In the genomic region with DNA sequence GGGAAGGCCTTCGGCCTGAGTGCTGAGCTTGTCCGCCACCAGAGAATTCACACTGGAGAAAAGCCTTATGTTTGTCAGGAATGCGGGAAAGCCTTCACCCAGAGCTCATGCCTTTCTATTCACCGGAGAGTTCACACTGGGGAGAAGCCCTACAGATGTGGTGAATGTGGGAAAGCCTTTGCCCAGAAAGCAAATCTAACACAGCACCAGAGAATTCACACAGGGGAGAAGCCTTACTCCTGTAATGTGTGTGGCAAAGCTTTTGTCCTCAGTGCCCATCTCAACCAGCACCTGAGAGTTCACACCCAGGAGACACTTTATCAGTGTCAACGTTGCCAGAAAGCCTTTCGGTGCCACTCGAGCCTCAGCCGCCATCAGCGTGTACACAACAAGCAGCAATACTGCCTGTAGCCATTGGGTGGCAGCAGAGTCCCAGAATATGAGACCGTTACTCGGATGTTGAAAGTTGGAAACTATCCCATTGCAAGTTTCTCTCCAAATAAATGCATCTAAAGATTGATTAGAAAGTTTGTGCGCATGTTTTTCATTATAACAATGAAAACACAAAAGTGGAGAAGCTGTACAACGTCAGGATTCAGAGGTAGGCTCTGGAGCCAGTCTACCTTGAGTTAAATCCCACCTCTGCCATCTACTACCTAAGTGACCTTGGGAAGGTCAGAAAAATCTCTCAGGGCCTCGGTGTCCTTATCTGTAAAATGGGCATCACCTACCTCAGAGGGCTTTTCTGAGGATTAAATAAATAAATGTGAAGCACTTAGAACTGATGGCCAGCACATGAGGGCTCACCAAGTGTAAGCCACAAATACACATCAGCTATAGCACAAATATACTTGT, we compare ENCODE assay signal across 8 cellular contexts. TPM values are rescaled to one million over a fixed set of nuclear protein-coding genes. Genes with fewer than 3 reads are reported as not detected.
DNase-seq lines count a peak whose midpoint lies in the region; ATAC-seq and TF ChIP-seq lines count a peak whose summit lies in the region.

No MANE protein-coding gene starts in this region.

- DNase-seq in DMS53 treated with DMSO at 0.1 percent for 48 hours (lab: John Stamatoyannopoulos, UW; ENCODE audit: unreplicated experiment) (peak; percentile 18), NCI-H1105 treated with DMSO at 0.1 percent for 48 hours (lab: John Stamatoyannopoulos, UW) (peak; percentile 54), heart left ventricle (peak in 3 of 5 donors; percentile 28 to 53 (median 45)), spleen (no peak), HuH-7 (ENCODE audit: low spot score) (no peak), GM19238 (ENCODE audit: insufficient read length, low spot score) (no peak)
- DNase-seq in activated T-cell treated with anti-CD3 and anti-CD28 coated beads, Interleukin-2, amount 50 U/mL, for 48 hours: peak; percentile 74 to 78

- H3K27me3 ChIP-seq in heart left ventricle: no peaks in the 10 kb centered on the region
- peaks cover 0 to 12% (median 0%) of the 10 kb centered on the region in 7 donors for H3K27me3 ChIP-seq in spleen (replicated peaks in 1 of 7)

- peak; percentile 39 to 86 (median 57) for TF ChIP-seq CTCF in heart left ventricle (IDR thresholded peaks at IDR 0.05)
- TF ChIP-seq CTCF in spleen (IDR thresholded peaks at IDR 0.05 in 8 of 11, conservative IDR thresholded peaks at IDR 0.05 in 3 of 11): peak; percentile 43 to 82 (median 63)

- H3K4me1 ChIP-seq in heart left ventricle (peaks cover 0 to 16% (median 4%) of the 10 kb centered on the region in 12 donors), spleen (peaks cover 8 to 21% (median 14%) of the 10 kb centered on the region in 6 donors)

- WGBS in heart left ventricle, 4 donors: 69 to 74% (median 73%) methylated on average over 13 to 14 of the region's 14 CpGs
- WGBS in spleen, 5 donors: 78 to 90% (median 83%) methylated on average over 14 of the region's 14 CpGs

- no peak for TF ChIP-seq POLR2A in heart left ventricle (IDR thresholded peaks at IDR 0.05)
- no peak for TF ChIP-seq POLR2A in spleen (IDR thresholded peaks at IDR 0.05)

- H3K4me3 ChIP-seq in heart left ventricle (no peak overlapping the region), spleen (no peak overlapping the region)

- ATAC-seq in heart left ventricle: no peak
- no peak for ATAC-seq in HG02798 (IDR thresholded peaks at IDR 0.05; ENCODE audit: poor library complexity, unreplicated experiment)

- peaks cover 0 to 52% (median 30%) of the 10 kb centered on the region in 12 donors for H3K9me3 ChIP-seq in heart left ventricle
- peaks cover 6 to 63% (median 40%) of the 10 kb centered on the region in 8 donors for H3K9me3 ChIP-seq in spleen

- H3K36me3 ChIP-seq in heart left ventricle (peaks cover 8 to 61% (median 48%) of the 10 kb centered on the region in 9 donors), spleen (peaks cover 18 to 70% (median 57%) of the 10 kb centered on the region in 6 donors)

- intact Hi-C loops in heart left ventricle (cut with DNase I) (no loop called here), spleen (cut with DNase I; ENCODE audit: low total_unique reads) (no loop called here)

- H3K27ac ChIP-seq in heart left ventricle (no peak overlapping the region), spleen (no peak overlapping the region)

RNA-seq across cellular contexts. Expression of a gene that starts 21.1 kb away (rescaled TPM):
- total RNA-seq in heart left ventricle (1 to 10 TPM; 2.3 to 6.5 (median 3.9) TPM), spleen (10 to 100 TPM; 13.5 to 24.2 (median 19.2) TPM)
- polyA plus RNA-seq in heart left ventricle (1 to 10 TPM; 1.6 to 2.6 TPM), spleen (1 to 10 TPM; 2.4 to 4.5 (median 2.5) TPM)

RNA-seq across cellular contexts. Expression of a gene that starts 21.7 kb away (rescaled TPM):
- total RNA-seq in heart left ventricle (10 to 100 TPM; 17.8 to 33.7 (median 23.1) TPM), spleen (10 to 100 TPM; 46.4 to 60.8 (median 56.6) TPM)
- polyA plus RNA-seq in heart left ventricle (10 to 100 TPM in 1 of 2 donors, 1 to 10 TPM in 1; 9.9 to 32.4 TPM), spleen (10 to 100 TPM; 17.0 to 31.9 (median 20.4) TPM)

Comparison
In these comparisons a context has a peak if more than half of its experiments do, and no peak if none do; other contexts are left out.
1. DNase-seq: peak in DMS53 treated with DMSO at 0.1 percent for 48 hours (single experiment), NCI-H1105 treated with DMSO at 0.1 percent for 48 hours (single experiment), activated T-cell treated with anti-CD3 and anti-CD28 coated beads, Interleukin-2, amount 50 U/mL, for 48 hours (2 of 2) and heart left ventricle (3 of 5); none in spleen (single experiment), HuH-7 (single experiment) and GM19238 (single experiment).